Comparison of ENCODE assay signal across 18 cellular contexts in the genomic region with DNA sequence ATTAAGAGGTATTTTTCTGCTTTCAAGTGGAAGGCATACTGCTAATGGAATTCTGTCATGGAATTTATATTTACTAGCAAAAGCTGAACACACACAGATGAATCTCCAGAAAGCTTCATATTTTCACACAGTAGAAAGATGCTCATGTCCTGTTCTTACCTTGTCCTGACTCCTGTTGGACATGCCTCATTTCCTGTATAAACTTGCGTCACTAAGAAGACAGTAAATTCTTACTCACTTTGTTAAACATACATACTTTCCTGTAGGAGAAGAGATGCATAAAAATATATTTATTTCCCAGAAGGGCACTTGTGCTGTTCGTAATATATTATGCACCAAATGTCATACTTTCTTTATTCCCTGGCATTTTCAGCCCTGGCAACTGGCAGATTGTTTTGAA.
DNase-seq lines count a peak whose midpoint lies in the region; TF ChIP-seq lines count a peak whose summit lies in the region.
"Had no signal": no experiment of that assay in that cellular context is flagged by ENCODE, and none has a peak within 500 bp of the region (broad histone marks: within the 10 kb centered on the region; RNA-seq: fewer than 3 reads in every experiment).

No MANE protein-coding gene starts in this region.

- no peaks in the 10 kb centered on the region for H4K20me1 ChIP-seq in osteoblast (ENCODE audit: insufficient read depth, low read length)

- H3K27me3 Mint-ChIP-seq in T-helper 2 cell treated with Interferon-gamma antibody and Interleukin-4, amounts not matched to agents 5 μg/mL and 100 μg/mL, for 36 hours (ENCODE audit: low read depth): peaks cover 13% of the 10 kb centered on the region
- H3K27me3 Mint-ChIP-seq: dendritic cell treated with granulocyte-macrophage colony-stimulating factor and Interleukin-4, amounts not matched to agents 40 ng/mL and 50 ng/mL, for 4 days had no signal

- H3K79me2 ChIP-seq in osteoblast (ENCODE audit: insufficient read depth, low read length): peaks cover 6% of the 10 kb centered on the region

- DNase-seq in ELR (ENCODE audit: low read depth): peak; percentile 92
- DNase-seq in RKO (ENCODE audit: low spot score): peak; percentile 44
- DNase-seq in epithelial cell of esophagus (ENCODE audit: low read depth): peak; percentile 81
- peak; percentile 80 for DNase-seq in osteoblast (ENCODE audit: insufficient read length, low spot score, missing footprints)
- no peak for DNase-seq in hepatic stellate cell (ENCODE audit: low spot score)
- DNase-seq in SJCRH30: no peak
- no peak for DNase-seq in NCI-H1048 (lab: John Stamatoyannopoulos, UW)
- no peak for DNase-seq in T-helper 2 cell treated with Interferon-gamma antibody and Interleukin-4, amounts not matched to agents 5 μg/mL and 100 μg/mL, for 36 hours (ENCODE audit: low spot score)
- DNase-seq: activated CD4-positive, alpha-beta T cell treated with anti-CD3 and anti-CD28 coated beads for 1 hour; activated gamma-delta T cell; anterior cingulate cortex; DMS 273 treated with DMSO at 0.1 percent for 48 hours; esophagus squamous epithelium; left lung; NCI-H774; stimulated activated CD4-positive, alpha-beta T cell treated with anti-CD3 and anti-CD28 coated beads, Interleukin-4, amount 100 ng/mL, for 24 hours; stimulated activated CD8-positive, alpha-beta memory T cell treated with anti-CD3 and anti-CD28 coated beads, Interleukin-4, amount 100 ng/mL, for 48 hours had no signal

- H3K4me3 ChIP-seq in epithelial cell of esophagus (ENCODE audit: low read length) (no peak overlapping the region), osteoblast (ENCODE audit: insufficient read depth, low read length) (no peak overlapping the region), SJCRH30 (no peak overlapping the region)
- H3K4me3 ChIP-seq: esophagus squamous epithelium, left lung had no signal

- H3K4me1 Mint-ChIP-seq in T-helper 2 cell treated with Interferon-gamma antibody and Interleukin-4, amounts not matched to agents 5 μg/mL and 100 μg/mL, for 36 hours (ENCODE audit: low read depth): no peaks in the 10 kb centered on the region

- H3K27ac ChIP-seq in osteoblast (ENCODE audit: low read depth, low read length): peak overlapping the region; percentile 78
- H3K27ac ChIP-seq in SJCRH30: no peak overlapping the region
- H3K27ac ChIP-seq: esophagus squamous epithelium, left lung had no signal

- H3K36me3 ChIP-seq in osteoblast (ENCODE audit: insufficient read depth, low read length) (peaks cover 5% of the 10 kb centered on the region), SJCRH30 (0 out of 2 replicates have a peak, but pooled peaks cover 2% of the 10 kb centered on the region)
- H3K36me3 ChIP-seq: esophagus squamous epithelium, left lung had no signal

- no peak overlapping the region for H3K4me3 Mint-ChIP-seq in T-helper 2 cell treated with Interferon-gamma antibody and Interleukin-4, amounts not matched to agents 5 μg/mL and 100 μg/mL, for 36 hours
- H3K4me3 Mint-ChIP-seq: dendritic cell treated with granulocyte-macrophage colony-stimulating factor and Interleukin-4, amounts not matched to agents 40 ng/mL and 50 ng/mL, for 4 days had no signal

- no peaks in the 10 kb centered on the region for H3K9me3 Mint-ChIP-seq in T-helper 2 cell treated with Interferon-gamma antibody and Interleukin-4, amounts not matched to agents 5 μg/mL and 100 μg/mL, for 36 hours
- H3K9me3 Mint-ChIP-seq: dendritic cell treated with granulocyte-macrophage colony-stimulating factor and Interleukin-4, amounts not matched to agents 40 ng/mL and 50 ng/mL, for 4 days had no signal

- no peak overlapping the region for H3K4me2 ChIP-seq in osteoblast (ENCODE audit: insufficient read depth, low read length)

- H3K36me3 Mint-ChIP-seq in T-helper 2 cell treated with Interferon-gamma antibody and Interleukin-4, amounts not matched to agents 5 μg/mL and 100 μg/mL, for 36 hours (ENCODE audit: low read depth): no peaks in the 10 kb centered on the region

- peaks cover 30% of the 10 kb centered on the region for H3K4me1 ChIP-seq in osteoblast (ENCODE audit: insufficient read depth, low read length)
- H3K4me1 ChIP-seq in SJCRH30: peaks cover 24% of the 10 kb centered on the region
- H3K4me1 ChIP-seq: left lung had no signal

- no peak overlapping the region for H2AFZ ChIP-seq in osteoblast (ENCODE audit: low read length)

- H3K9me3 ChIP-seq in osteoblast (ENCODE audit: low read depth, low read length) (no peaks in the 10 kb centered on the region), SJCRH30 (replicated peaks) (no peaks in the 10 kb centered on the region)
- H3K9me3 ChIP-seq: esophagus squamous epithelium, left lung had no signal

- no peak for TF ChIP-seq CTCF in epithelial cell of esophagus (IDR thresholded peaks at IDR 0.05; ENCODE audit: insufficient read depth, low read depth, low read length, missing control alignments)
- no peak for TF ChIP-seq CTCF in osteoblast (IDR thresholded peaks at IDR 0.05; ENCODE audit: extremely low read depth, low read depth, low read length)

- H3K27ac Mint-ChIP-seq in T-helper 2 cell treated with Interferon-gamma antibody and Interleukin-4, amounts not matched to agents 5 μg/mL and 100 μg/mL, for 36 hours: no peak overlapping the region
- H3K27ac Mint-ChIP-seq: dendritic cell treated with granulocyte-macrophage colony-stimulating factor and Interleukin-4, amounts not matched to agents 40 ng/mL and 50 ng/mL, for 4 days had no signal

- no peaks in the 10 kb centered on the region for H3K27me3 ChIP-seq in osteoblast (ENCODE audit: insufficient read depth, low read length)
- H3K27me3 ChIP-seq in SJCRH30: no peaks in the 10 kb centered on the region
- H3K27me3 ChIP-seq: esophagus squamous epithelium, left lung had no signal

Comparison
In these comparisons a context has a peak if more than half of its experiments do, and no peak if none do; other contexts are left out.
1. DNase-seq: peak in ELR (single experiment), RKO (single experiment), epithelial cell of esophagus (single experiment) and osteoblast (single experiment); none in hepatic stellate cell (single experiment), SJCRH30 (0 of 2), NCI-H1048 (single experiment) and T-helper 2 cell treated with Interferon-gamma antibody and Interleukin-4, amounts not matched to agents 5 μg/mL and 100 μg/mL, for 36 hours (single experiment).